ENCODE assay signal across 36 cellular contexts in the genomic region with DNA sequence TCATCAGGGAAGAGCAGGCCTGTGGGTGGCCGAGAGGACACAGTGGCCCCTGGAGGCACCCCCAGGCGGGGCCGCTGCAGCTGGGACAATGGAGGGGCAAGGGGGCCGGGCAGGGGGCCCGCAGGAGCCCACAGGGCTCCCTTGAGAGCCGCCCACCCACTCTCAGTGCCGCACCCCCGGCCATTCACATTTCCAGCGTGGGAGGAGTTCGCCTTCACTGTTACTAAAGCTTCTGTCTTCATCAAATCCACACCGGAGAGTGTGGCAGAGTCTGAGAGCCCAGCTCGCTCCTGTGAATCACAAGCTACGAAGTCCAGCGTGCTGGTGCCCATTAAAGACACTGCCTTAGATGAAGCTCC. TPM values are rescaled to one million over a fixed set of nuclear protein-coding genes. Genes with fewer than 3 reads are reported as not detected.
"Had no signal": no experiment of that assay in that cellular context is flagged by ENCODE, and none has a peak within 500 bp of the region (broad histone marks: within the 10 kb centered on the region; RNA-seq: fewer than 3 reads in every experiment).

No MANE protein-coding gene starts in this region.

- H3K36me3 ChIP-seq: adrenal gland, Peyer's patch, SJSA1 had no signal

- H3K27me3 ChIP-seq: adrenal gland, body of pancreas, Peyer's patch had no signal

- FAIRE-seq: astrocyte, bronchial epithelial cell, TTC549 had no signal

- H3K9ac ChIP-seq: KMS-11, SK-N-SH had no signal

- H3K9me3 ChIP-seq: adrenal gland, body of pancreas, Peyer's patch, SJSA1, SK-N-SH had no signal

- H3K4me3 ChIP-seq: adrenal gland, body of pancreas, Peyer's patch, SJSA1 had no signal

- H3K27ac ChIP-seq: adrenal gland, body of pancreas, KMS-11, Peyer's patch, SJSA1 had no signal

- ATAC-seq: activated naive CD4-positive, alpha-beta T cell treated with anti-CD3 and anti-CD28 coated beads, Interleukin-2, amount 50 U/mL, for 72 hours; activated T-cell treated with anti-CD3 and anti-CD28 coated beads, Interleukin-2, amount 50 U/mL, for 4 hours; body of pancreas; PC-3 had no signal

- DNase-seq: activated B cell treated with CpG ODN at 0.5 μM for 24 hours; activated CD4-positive, alpha-beta memory T cell treated with anti-CD3 and anti-CD28 coated beads for 36 hours; activated CD4-positive, alpha-beta T cell treated with anti-CD3 and anti-CD28 coated beads for 4 hours; activated CD4-positive, alpha-beta T cell treated with anti-CD3 and anti-CD28 coated beads, Interleukin-2, amount 50 U/mL, for 1 hour; activated CD4-positive, CD25-positive, alpha-beta regulatory T cell treated with anti-CD3 and anti-CD28 coated beads, Interleukin-2, amount 50 U/mL, for 72 hours; activated CD8-positive, alpha-beta memory T cell treated with anti-CD3 and anti-CD28 coated beads, Interleukin-2, amount 50 U/mL, for 4 hours; activated gamma-delta T cell treated with Interleukin-2 at 50 U/mL for 16 hours; activated naive CD4-positive, alpha-beta T cell treated with anti-CD3 and anti-CD28 coated beads for 36 hours; activated T-cell treated with anti-CD3 and anti-CD28 coated beads for 4 hours; activated T-cell treated with anti-CD3 and anti-CD28 coated beads, Interleukin-2, amount 50 U/mL, for 4 hours; adrenal gland; body of pancreas; MM.1S; MV-4-11; NCI-H1092; NCI-H1436 treated with DMSO at 0.1 percent for 48 hours; NCI-H1694 treated with DMSO at 0.1 percent for 48 hours; NCI-H2029; NCI-H345; NCI-H524 treated with DMSO at 0.1 percent for 48 hours; NCI-H748 treated with DMSO at 0.1 percent for 48 hours; NK-92 treated with Interleukin-12 subunit alpha and Interleukin-12 subunit beta, amount 100 ng/mL, for 24 hours; PC-3; Peyer's patch; RPMI8226; SHP77 treated with DMSO at 0.1 percent for 48 hours; SK-N-SH had no signal

- H3K4me2 ChIP-seq: KMS-11, SK-N-SH had no signal

RNA-seq across cellular contexts. Expression of a gene that starts 20.9 kb away (rescaled TPM):
- total RNA-seq: activated B cell treated with CpG ODN at 0.5 μM for 24 hours; activated CD4-positive, alpha-beta memory T cell treated with anti-CD3 and anti-CD28 coated beads for 36 hours; activated naive CD4-positive, alpha-beta T cell treated with anti-CD3 and anti-CD28 coated beads for 36 hours; activated naive CD4-positive, alpha-beta T cell treated with anti-CD3 and anti-CD28 coated beads, Interleukin-2, amount 50 U/mL, for 72 hours; activated T-cell treated with anti-CD3 and anti-CD28 coated beads, Interleukin-2, amount 50 U/mL, for 4 hours; activated T-helper 1 cell treated with anti-CD3 and anti-CD28 coated beads, Interleukin-12 subunit alpha, Interleukin-12 subunit beta, Interleukin-2, Interleukin-4 antibody, amounts not matched to agents 30 ng/mL and 10 ng/mL and 1 ng/mL, durations not matched to agents 14 hours and 24 hours and 36 hours; adrenal gland; astrocyte; body of pancreas; bronchial epithelial cell; LHCN-M2; NCI-H460; PC-3; Peyer's patch; SJSA1 had no signal
- polyA plus RNA-seq: adrenal gland, SK-N-SH had no signal
